ENCODE assay signal across 9 cellular contexts in the genomic region with DNA sequence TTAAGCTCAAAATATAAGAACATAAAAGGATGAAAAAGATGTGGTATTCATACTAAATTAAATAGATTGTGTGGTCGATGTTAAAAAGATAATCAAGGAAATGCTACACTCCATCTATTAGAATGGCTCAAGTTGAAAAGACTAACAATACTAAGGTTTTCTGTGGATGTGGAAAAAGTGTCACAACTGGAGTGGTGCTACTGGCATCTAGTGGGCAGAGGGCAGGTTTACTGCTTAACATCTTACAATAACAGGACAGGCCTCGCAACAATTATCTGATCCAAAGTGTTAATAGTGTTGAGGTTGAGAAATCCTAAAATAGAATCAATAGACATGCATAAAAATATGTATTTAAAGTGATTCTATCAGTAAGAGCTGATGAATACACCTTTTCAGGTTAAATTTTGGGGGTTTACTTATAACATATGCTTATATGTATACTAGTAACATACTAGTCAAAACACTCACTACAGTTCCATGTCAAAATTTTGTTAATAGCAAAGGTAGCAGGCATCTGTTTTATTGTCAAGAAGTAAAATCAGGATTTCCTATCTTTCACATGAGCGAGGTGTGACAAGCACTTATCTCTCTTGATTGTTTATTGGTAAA.
DNase-seq lines count a peak whose midpoint lies in the region; ATAC-seq and TF ChIP-seq lines count a peak whose summit lies in the region.
"Had no signal": no experiment of that assay in that cellular context is flagged by ENCODE, and none has a peak within 500 bp of the region (broad histone marks: within the 10 kb centered on the region; RNA-seq: fewer than 3 reads in every experiment).

No MANE protein-coding gene starts in this region.

- no peaks in the 10 kb centered on the region for H3K27me3 ChIP-seq in heart left ventricle
- H3K27me3 ChIP-seq: BLaER1 had no signal

- H3K9me3 ChIP-seq in heart left ventricle: no peaks in the 10 kb centered on the region
- H3K9me3 ChIP-seq: BLaER1 had no signal

- no peak overlapping the region for H3K27ac ChIP-seq in heart left ventricle
- H3K27ac ChIP-seq: BLaER1 had no signal

- peaks cover 0 to 5% (median 0%) of the 10 kb centered on the region in 12 donors for H3K4me1 ChIP-seq in heart left ventricle
- H3K4me1 ChIP-seq: BLaER1 had no signal

- H3K4me3 ChIP-seq in choroid plexus epithelial cell (ENCODE audit: low read depth, low read length) (no peak overlapping the region), heart left ventricle (no peak overlapping the region)
- H3K4me3 ChIP-seq: BLaER1 had no signal

- WGBS in heart left ventricle, 4 donors: 74 to 83% (median 81%) methylated on average over 3 of the region's 3 CpGs

- TF ChIP-seq CTCF in choroid plexus epithelial cell (conservative IDR thresholded peaks at IDR 0.05; ENCODE audit: low read depth, low read length) (peak; percentile 85), heart left ventricle (IDR thresholded peaks at IDR 0.05) (peak in 4 of 12 donors; percentile 16 to 31 (median 27))

- no peaks in the 10 kb centered on the region for H3K36me3 ChIP-seq in heart left ventricle
- H3K36me3 ChIP-seq: BLaER1 had no signal

- DNase-seq in NCI-H1436 (lab: John Stamatoyannopoulos, UW) (peak; percentile 3), NCI-H1436 treated with DMSO at 0.1 percent for 48 hours (lab: John Stamatoyannopoulos, UW) (no peak), NCI-H2029 treated with DMSO at 0.1 percent for 48 hours (lab: John Stamatoyannopoulos, UW) (peak; percentile 18), choroid plexus epithelial cell (ENCODE audit: low read depth) (peak; percentile 83), posterior cingulate gyrus (peak in 6 of 10 donors; percentile 4 to 81 (median 30)), T1000 (lab: John Stamatoyannopoulos, UW) (no peak), activated gamma-delta T cell (lab: John Stamatoyannopoulos, UW) (no peak), heart left ventricle (no peak)

- ATAC-seq in heart left ventricle: no peak

- no peak for TF ChIP-seq POLR2A in heart left ventricle (IDR thresholded peaks at IDR 0.05)

- intact Hi-C loops in posterior cingulate gyrus (cut with DNase I) (loop anchor here (2.0 to 10.0 kb wide), 3 partner anchors 91 to 473 kb away; partner anchors contain the start of gene TMEFF2), heart left ventricle (cut with DNase I) (no loop called here)

Comparison
In these comparisons a context has a peak if more than half of its experiments do, and no peak if none do; other contexts are left out.
1. DNase-seq: peak in NCI-H1436 (single experiment), NCI-H2029 treated with DMSO at 0.1 percent for 48 hours (single experiment), choroid plexus epithelial cell (single experiment) and posterior cingulate gyrus (6 of 10); none in NCI-H1436 treated with DMSO at 0.1 percent for 48 hours (single experiment), T1000 (single experiment), activated gamma-delta T cell (single experiment) and heart left ventricle (0 of 5).